In the genomic region with DNA sequence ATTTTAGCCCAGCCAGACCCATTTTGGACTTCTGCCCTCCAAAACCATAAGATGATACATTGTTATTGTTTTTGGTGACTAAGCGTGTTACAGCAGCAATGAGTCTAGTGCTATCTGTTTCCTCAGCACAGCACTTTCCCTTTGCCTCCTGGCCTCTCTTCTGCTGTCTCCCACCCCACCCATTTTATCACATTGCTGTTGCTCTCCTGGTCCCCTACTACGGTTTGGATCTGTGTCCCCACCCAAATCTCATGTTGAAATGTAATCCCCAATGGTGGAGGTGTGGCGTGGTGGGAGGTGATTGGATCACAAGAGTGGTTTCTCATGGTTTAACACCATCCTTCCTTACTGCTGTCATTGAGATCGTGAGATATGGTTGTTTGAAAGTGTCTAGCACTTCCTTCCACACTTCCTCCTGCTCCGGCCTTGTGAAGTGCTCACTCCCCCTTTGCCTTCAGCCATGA, we compare ENCODE assay signal across 16 cellular contexts. TPM values are rescaled to one million over a fixed set of nuclear protein-coding genes. Genes with fewer than 3 reads are reported as not detected.
DNase-seq lines count a peak whose midpoint lies in the region; ATAC-seq and TF ChIP-seq lines count a peak whose summit lies in the region.
"Had no signal": no experiment of that assay in that cellular context is flagged by ENCODE, and none has a peak within 500 bp of the region (broad histone marks: within the 10 kb centered on the region; RNA-seq: fewer than 3 reads in every experiment).

No MANE protein-coding gene starts in this region.

- H3K27me3 ChIP-seq in ACC112 (ENCODE audit: insufficient read depth, low read length), result peaks cover 27% of the 10 kb centered on the region; the same call in 1 of the 2 replicates
- peaks cover 5% of the 10 kb centered on the region; the same call in 1 of the 2 replicates for H3K27me3 ChIP-seq in HCT116 (ENCODE audit: insufficient read depth, low read length)
- peaks cover 51% of the 10 kb centered on the region for H3K27me3 ChIP-seq in adipocyte (replicated peaks; ENCODE audit: control insufficient read depth, insufficient read depth, low read length)

- no peak for TF ChIP-seq POLR2A in HCT116 (IDR thresholded peaks at IDR 0.05; ENCODE audit: borderline replicate concordance, extremely low read depth, insufficient read depth, insufficient read length)

- no peaks in the 10 kb centered on the region for H4K20me1 ChIP-seq in HCT116 (ENCODE audit: insufficient read depth)

- H3K4me2 ChIP-seq in HCT116 (ENCODE audit: low read length), result peak overlapping the region; percentile 56; the same call in 1 of the 2 replicates
- H3K4me2 ChIP-seq: A549 had no signal

- RAD21 ChIA-PET in HCT116 (lab: Charles Lee; ENCODE audit: low non-redundant PET in 1 of 2, low total read pairs in 2 of 2, uncharacterized antibody in 2 of 2, unreplicated experiment in 2 of 2), result no interaction called here

- intact Hi-C loops in HCT116 (cut with micrococcal nuclease), result no loop called here
- intact Hi-C loops in left cardiac atrium (cut with DNase I), result no loop called here

- TF ChIP-seq CTCF in HCT116 (IDR thresholded peaks at IDR 0.05 in 2 of 3, conservative IDR thresholded peaks at IDR 0.05 in 1 of 3; ENCODE audit: borderline replicate concordance in 1 of 3, insufficient read depth in 1 of 3, low read depth in 2 of 3, low read length in 2 of 3), result no peak

- H2AFZ ChIP-seq in ACC112 (ENCODE audit: low read length, unreplicated experiment) (no peak overlapping the region), HCT116 (ENCODE audit: low read depth, low read length, poor library complexity, severe bottlenecking) (no peak overlapping the region)

- H3K4me1 ChIP-seq in ACC112 (ENCODE audit: control insufficient read depth, insufficient read depth, low read length, unreplicated experiment) (peaks cover 15% of the 10 kb centered on the region), HCT116 (ENCODE audit: control insufficient read depth in 1 of 2, insufficient read depth in 2 of 2, low read length in 2 of 2) (peaks cover 15 to 18% of the 10 kb centered on the region in 2 experiments), adipocyte (ENCODE audit: control insufficient read depth, insufficient read depth, low read length) (no peaks in the 10 kb centered on the region)

- H3K4me3 ChIP-seq in ACC112 (ENCODE audit: low read depth, low read length) (peak overlapping the region; percentile 19; the same call in 1 of the 2 replicates), HCT116 (replicated peaks in 1 of 2; ENCODE audit: low read depth in 1 of 2, low read length in 2 of 2) (no peak overlapping the region), adipocyte (ENCODE audit: low read length) (no peak overlapping the region)
- H3K4me3 ChIP-seq: A549, SK-N-MC had no signal

- POLR2A ChIA-PET in HCT116 (lab: Charles Lee), result no interaction called here

- H3K9ac ChIP-seq in HCT116 (ENCODE audit: low read length) (no peak overlapping the region), adipocyte (ENCODE audit: low read length) (no peak overlapping the region)

- peak overlapping the region; percentile 62; the same call in 1 of the 2 replicates for H3K27ac ChIP-seq in ACC112 (ENCODE audit: low read depth, low read length)
- no peak overlapping the region for H3K27ac ChIP-seq in HCT116 (ENCODE audit: low read depth, low read length)
- H3K27ac ChIP-seq: A549, SK-N-MC had no signal

- DNase-seq in HCT116 (ENCODE audit: low read depth, low spot score) (no peak), adipocyte (ENCODE audit: low read depth) (peak; percentile 13), fibroblast of the conjunctiva (ENCODE audit: low read depth) (peak; percentile 26), left cardiac atrium (no peak)
- DNase-seq in stimulated activated CD4-positive, alpha-beta T cell treated with anti-CD3 and anti-CD28 coated beads, Interleukin-4, amount 100 ng/mL, for 1 hour, result no peak
- DNase-seq: activated CD8-positive, alpha-beta memory T cell treated with anti-CD3 and anti-CD28 coated beads for 24 hours; activated gamma-delta T cell treated with Interleukin-2 at 50 U/mL for 16 hours; central memory CD4-positive, alpha-beta T cell; NCI-H1092; NCI-H2171 treated with DMSO at 0.1 percent for 48 hours; stimulated activated naive CD8-positive, alpha-beta T cell treated with anti-CD3 and anti-CD28 coated beads, Interleukin-15, amount 100 ng/mL, for 72 hours had no signal

- no peaks in the 10 kb centered on the region for H3K9me2 ChIP-seq in HCT116 (ENCODE audit: insufficient read depth)

- CTCF ChIA-PET in HCT116 (lab: Charles Lee), result no interaction called here

- H3K79me2 ChIP-seq in ACC112 (ENCODE audit: control insufficient read depth, insufficient read depth, low read length, unreplicated experiment) (no peaks in the 10 kb centered on the region), HCT116 (ENCODE audit: insufficient read depth, low read length) (no peaks in the 10 kb centered on the region)

- BruUV-seq in HCT116 (replicated peaks; lab: Mats Ljungman, UMichigan), result no TSS peak

- ATAC-seq in HCT116 (no peak), left cardiac atrium (no peak), HG02798 (IDR thresholded peaks at IDR 0.05; ENCODE audit: poor library complexity, unreplicated experiment) (no peak), HG03342 (IDR thresholded peaks at IDR 0.05; ENCODE audit: unreplicated experiment) (no peak)
- ATAC-seq: stimulated activated naive CD8-positive, alpha-beta T cell treated with anti-CD3 and anti-CD28 coated beads, Interleukin-15, amount 100 ng/mL, for 72 hours had no signal

- H3K9me3 ChIP-seq in HCT116 (ENCODE audit: control insufficient read depth in 1 of 2, insufficient read depth in 1 of 2, low read depth in 1 of 2, low read length in 2 of 2) (no peaks in the 10 kb centered on the region; a peak in 1 of 4 replicates), adipocyte (ENCODE audit: control insufficient read depth, low read length) (peaks cover 12% of the 10 kb centered on the region)

- no peak for TF ChIP-seq RAD21 in HCT116 (IDR thresholded peaks at IDR 0.05; ENCODE audit: low read depth)

- H3K36me3 ChIP-seq in ACC112 (ENCODE audit: insufficient read depth, low read length), result no peaks in the 10 kb centered on the region
- no peaks in the 10 kb centered on the region for H3K36me3 ChIP-seq in HCT116 (ENCODE audit: control insufficient read depth in 1 of 2, insufficient read depth in 2 of 2, low read length in 2 of 2)
- no peaks in the 10 kb centered on the region for H3K36me3 ChIP-seq in adipocyte (ENCODE audit: control insufficient read depth, insufficient read depth, low read length, severe bottlenecking)

TF ChIP-seq in HCT116, 20 proteins besides CTCF, POLR2A, EP300 and RAD21:
- TF ChIP-seq POLR2AphosphoS5 (IDR thresholded peaks at IDR 0.05; ENCODE audit: low read depth, low read length) (no peak), EZH2 (IDR thresholded peaks at IDR 0.05) (no peak), TCF7L2 (IDR thresholded peaks at IDR 0.05; ENCODE audit: borderline replicate concordance, extremely low read depth, insufficient read depth, insufficient read length) (no peak), EGR1 (IDR thresholded peaks at IDR 0.05; ENCODE audit: low read depth) (no peak), SIN3A (IDR thresholded peaks at IDR 0.05; ENCODE audit: low read depth) (no peak), JUND (IDR thresholded peaks at IDR 0.05) (no peak), EZH2phosphoT487 (IDR thresholded peaks at IDR 0.05; ENCODE audit: borderline replicate concordance) (no peak), CEBPB (IDR thresholded peaks at IDR 0.05; ENCODE audit: low read depth) (no peak), ELF1 (IDR thresholded peaks at IDR 0.05; ENCODE audit: borderline replicate concordance, low read depth) (no peak), SRF (IDR thresholded peaks at IDR 0.05; ENCODE audit: low read depth) (no peak), CBX3 (IDR thresholded peaks at IDR 0.05; ENCODE audit: low read depth) (no peak)
- TF ChIP-seq, protein P1, sequence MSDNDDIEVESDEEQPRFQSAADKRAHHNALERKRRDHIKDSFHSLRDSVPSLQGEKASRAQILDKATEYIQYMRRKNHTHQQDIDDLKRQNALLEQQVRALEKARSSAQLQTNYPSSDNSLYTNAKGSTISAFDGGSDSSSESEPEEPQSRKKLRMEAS (IDR thresholded peaks at IDR 0.05), result no peak
- TF ChIP-seq, protein P2, sequence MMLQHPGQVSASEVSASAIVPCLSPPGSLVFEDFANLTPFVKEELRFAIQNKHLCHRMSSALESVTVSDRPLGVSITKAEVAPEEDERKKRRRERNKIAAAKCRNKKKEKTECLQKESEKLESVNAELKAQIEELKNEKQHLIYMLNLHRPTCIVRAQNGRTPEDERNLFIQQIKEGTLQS (IDR thresholded peaks at IDR 0.05), result no peak

RNA-seq across cellular contexts. Expression of a gene that starts 59.8 kb away (rescaled TPM):
- 16.7 TPM for total RNA-seq in HCT116 (2021; ENCODE audit: unreplicated experiment)
- polyA plus RNA-seq in HCT116 (2012), result 11.0 and 13.3 TPM in 2 replicates
- 10 to 100 TPM; 22.0 to 35.3 TPM for total RNA-seq in left cardiac atrium

Comparison
In these comparisons a context has a peak if more than half of its experiments do, and no peak if none do; other contexts are left out.
1. DNase-seq: peak in adipocyte (single experiment) and fibroblast of the conjunctiva (single experiment); none in HCT116 (single experiment), left cardiac atrium (single experiment) and stimulated activated CD4-positive, alpha-beta T cell treated with anti-CD3 and anti-CD28 coated beads, Interleukin-4, amount 100 ng/mL, for 1 hour (single experiment).